In the genomic region with DNA sequence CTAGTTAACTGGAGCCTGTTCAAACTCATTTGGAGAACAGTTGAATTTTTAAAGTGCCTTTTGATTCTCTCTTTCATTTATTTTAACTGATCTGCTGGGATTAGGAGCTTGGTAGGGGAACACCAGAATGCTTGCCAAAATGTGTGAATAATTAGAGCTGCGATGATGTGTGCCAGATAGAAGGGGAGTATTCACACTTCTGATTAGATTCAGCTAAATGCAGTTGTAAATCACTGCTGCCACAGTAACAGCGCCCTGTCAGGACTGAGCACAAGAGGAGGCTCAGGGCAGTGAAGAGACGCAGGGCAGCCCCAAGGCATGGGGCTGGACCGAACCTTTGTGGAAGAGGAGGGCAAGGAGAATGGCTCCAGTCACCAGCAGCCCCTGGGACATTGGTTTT, we compare ENCODE assay signal across 25 cellular contexts.
DNase-seq lines count a peak whose midpoint lies in the region; ATAC-seq and TF ChIP-seq lines count a peak whose summit lies in the region.
"Had no signal": no experiment of that assay in that cellular context is flagged by ENCODE, and none has a peak within 500 bp of the region (broad histone marks: within the 10 kb centered on the region; RNA-seq: fewer than 3 reads in every experiment).

No MANE protein-coding gene starts in this region.

- no peak for TF ChIP-seq EP300 in ovary (IDR thresholded peaks at IDR 0.05)

- no peak overlapping the region for H2AFZ ChIP-seq in neuronal stem cell (ENCODE audit: low read length)

- H3K18ac ChIP-seq in neuronal stem cell (ENCODE audit: low read length) = peak overlapping the region; percentile 51

- intact Hi-C loops in ovary (cut with DNase I) = no loop called here

- H3K27ac ChIP-seq in neuronal stem cell (replicated peaks; ENCODE audit: low read length) = no peak overlapping the region
- no peak overlapping the region for H3K27ac ChIP-seq in ovary
- H3K27ac ChIP-seq: BLaER1 treated with 17β-estradiol and CSF1 and Interleukin-3, amounts not matched to agents 10 nM and 100 nM; coronary artery; sigmoid colon had no signal

- no peak overlapping the region for H4K8ac ChIP-seq in neuronal stem cell (ENCODE audit: low read depth, low read length)

- no peak overlapping the region for H3K23ac ChIP-seq in neuronal stem cell (ENCODE audit: low read depth, low read length, poor library complexity)

- no peak overlapping the region for H2BK120ac ChIP-seq in neuronal stem cell (ENCODE audit: low read depth, low read length)

- H3K9me3 ChIP-seq in neuronal stem cell (replicated peaks in 1 of 2; ENCODE audit: control insufficient read depth in 2 of 2, insufficient read depth in 1 of 2, low read depth in 1 of 2, low read length in 2 of 2) (no peaks in the 10 kb centered on the region), ovary (no peaks in the 10 kb centered on the region)
- H3K9me3 ChIP-seq: sigmoid colon had no signal

- no CpG with 5 or more reads among the region's 4 CpGs for WGBS in neuronal stem cell (ENCODE audit: extremely low coverage in 2 of 2, insufficient read length in 2 of 2, insufficient replicate concordance in 1 of 2), 2 donors
- WGBS in ovary, 3 donors = 58 to 76% (median 75%) methylated on average over 4 of the region's 4 CpGs

- no peaks in the 10 kb centered on the region for H3K79me1 ChIP-seq in neuronal stem cell (ENCODE audit: low read depth, low read length)

- H2BK5ac ChIP-seq in neuronal stem cell (ENCODE audit: low read length) = no peak overlapping the region

- H3K9ac ChIP-seq in neuronal stem cell (ENCODE audit: low read depth, low read length, poor library complexity) = no peak overlapping the region
- H3K9ac ChIP-seq: BLaER1 treated with 17β-estradiol and CSF1 and Interleukin-3, amounts not matched to agents 10 nM and 100 nM had no signal

- H3K36me3 ChIP-seq in neuronal stem cell (replicated peaks in 1 of 2; ENCODE audit: control insufficient read depth in 2 of 2, insufficient read depth in 2 of 2, low read length in 2 of 2) = no peaks in the 10 kb centered on the region
- H3K36me3 ChIP-seq in ovary = no peaks in the 10 kb centered on the region
- H3K36me3 ChIP-seq: sigmoid colon had no signal

- no peak overlapping the region for H3K14ac ChIP-seq in neuronal stem cell (ENCODE audit: low read length)

- no peak overlapping the region for H2BK15ac ChIP-seq in neuronal stem cell (ENCODE audit: low read length)

- no peak overlapping the region for H2AK5ac ChIP-seq in neuronal stem cell (ENCODE audit: low read depth, low read length)

- H4K91ac ChIP-seq in neuronal stem cell (ENCODE audit: low read depth, low read length, poor library complexity) = no peak overlapping the region

- no peak overlapping the region for H2BK12ac ChIP-seq in neuronal stem cell (ENCODE audit: low read length)

- no peak overlapping the region for H3K4ac ChIP-seq in neuronal stem cell (ENCODE audit: low read length)

- no peak for TF ChIP-seq POLR2A in ovary (IDR thresholded peaks at IDR 0.05)

- H3K27me3 ChIP-seq in neuronal stem cell (ENCODE audit: control insufficient read depth in 3 of 3, insufficient read depth in 3 of 3, low read depth in 1 of 3, low read length in 3 of 3) = no peaks in the 10 kb centered on the region
- H3K27me3 ChIP-seq in ovary = no peaks in the 10 kb centered on the region
- H3K27me3 ChIP-seq: BLaER1 treated with 17β-estradiol and CSF1 and Interleukin-3, amounts not matched to agents 10 nM and 100 nM; sigmoid colon had no signal

- TF ChIP-seq CTCF in ovary (IDR thresholded peaks at IDR 0.05) = no peak

- DNase-seq in DMS 273 treated with DMSO at 0.1 percent for 48 hours (lab: John Stamatoyannopoulos, UW) = peak; percentile 87
- peak; percentile 87 for DNase-seq in NCI-H1092 treated with DMSO at 0.1 percent for 48 hours (lab: John Stamatoyannopoulos, UW)
- peak; percentile 61 for DNase-seq in NCI-H69 (lab: John Stamatoyannopoulos, UW)
- DNase-seq in neuronal stem cell (ENCODE audit: low spot score) = no peak
- no peak for DNase-seq in ovary
- no peak for DNase-seq in NCI-H1930 (lab: John Stamatoyannopoulos, UW)
- no peak for DNase-seq in activated CD4-positive, alpha-beta T cell treated with anti-CD3 and anti-CD28 coated beads, Interleukin-2, amount 50 U/mL, for 4 hours
- DNase-seq: activated CD4-positive, alpha-beta T cell treated with anti-CD3 and anti-CD28 coated beads, Interleukin-2, amount 50 U/mL, for 1 hour; activated CD4-positive, CD25-positive, alpha-beta regulatory T cell; activated naive CD8-positive, alpha-beta T cell treated with anti-CD3 and anti-CD28 coated beads, Interleukin-2, amount 50 U/mL, for 24 hours; activated T-cell treated with anti-CD3 and anti-CD28 coated beads, Interleukin-2, amount 50 U/mL, for 72 hours; DMS53; effector memory CD4-positive, alpha-beta T cell; GDM1; kidney; left ventricle myocardium superior; NCI-H526; sigmoid colon; stimulated activated CD4-positive, alpha-beta T cell treated with anti-CD3 and anti-CD28 coated beads, Interleukin-4, amount 100 ng/mL, for 24 hours; trophoblast cell had no signal

- H3K4me1 ChIP-seq in neuronal stem cell (ENCODE audit: control insufficient read depth in 2 of 2, insufficient read depth in 1 of 2, low read depth in 1 of 2, low read length in 2 of 2) (no peaks in the 10 kb centered on the region), ovary (ENCODE audit: insufficient read depth) (no peaks in the 10 kb centered on the region)
- H3K4me1 ChIP-seq: BLaER1 treated with 17β-estradiol and CSF1 and Interleukin-3, amounts not matched to agents 10 nM and 100 nM; sigmoid colon had no signal

- H3K4me2 ChIP-seq in neuronal stem cell (ENCODE audit: insufficient read depth, low read length, poor library complexity, severe bottlenecking) = no peak overlapping the region
- H3K4me2 ChIP-seq: BLaER1 treated with 17β-estradiol and CSF1 and Interleukin-3, amounts not matched to agents 10 nM and 100 nM had no signal

- ATAC-seq in GM18870 (IDR thresholded peaks at IDR 0.05; ENCODE audit: unreplicated experiment) = no peak
- ATAC-seq: activated naive CD8-positive, alpha-beta T cell treated with anti-CD3 and anti-CD28 coated beads, Interleukin-2, amount 50 U/mL, for 24 hours; activated T-cell treated with anti-CD3 and anti-CD28 coated beads, Interleukin-2, amount 50 U/mL, for 72 hours; HCT116; left ventricle myocardium superior; Right ventricle myocardium inferior had no signal

- H3K4me3 ChIP-seq in neuronal stem cell (ENCODE audit: low read length in 2 of 2) = no peak overlapping the region
- no peak overlapping the region for H3K4me3 ChIP-seq in ovary
- H3K4me3 ChIP-seq: BLaER1 treated with 17β-estradiol and CSF1 and Interleukin-3, amounts not matched to agents 10 nM and 100 nM; coronary artery; sigmoid colon had no signal

Comparison
In these comparisons a context has a peak if more than half of its experiments do, and no peak if none do; other contexts are left out.
1. DNase-seq: peak in DMS 273 treated with DMSO at 0.1 percent for 48 hours (single experiment), NCI-H1092 treated with DMSO at 0.1 percent for 48 hours (single experiment) and NCI-H69 (single experiment); none in neuronal stem cell (single experiment), ovary (0 of 5), NCI-H1930 (0 of 2) and activated CD4-positive, alpha-beta T cell treated with anti-CD3 and anti-CD28 coated beads, Interleukin-2, amount 50 U/mL, for 4 hours (0 of 2).